ENCODE assay signal across 21 cellular contexts in genomic region chr14:61063461-61063860, GRCh38.
DNase-seq lines count a peak whose midpoint lies in the region; ATAC-seq and TF ChIP-seq lines count a peak whose summit lies in the region.
"Had no signal": no experiment of that assay in that cellular context is flagged by ENCODE, and none has a peak within 500 bp of the region (broad histone marks: within the 10 kb centered on the region; RNA-seq: fewer than 3 reads in every experiment).

No MANE protein-coding gene starts in this region.

- in situ Hi-C loops in IMR-90 (cut with MboI; ENCODE audit: low sequenced_read_pairs), result no loop called here

- H2AFZ ChIP-seq in IMR-90 (replicated peaks; ENCODE audit: low read length, poor library complexity) (no peak overlapping the region), SU-DHL-6 (ENCODE audit: low read depth, low read length, severe bottlenecking) (no peak overlapping the region)

- ATAC-seq in IMR-90 (ENCODE audit: low read depth) (no peak), HG02588 (IDR thresholded peaks at IDR 0.05; ENCODE audit: unreplicated experiment) (no peak)
- ATAC-seq: A549, GM12878 had no signal

- no peak for TF ChIP-seq RAD21 in IMR-90 (IDR thresholded peaks at IDR 0.05; ENCODE audit: low read length)

- no peaks in the 10 kb centered on the region for H3K9me2 ChIP-seq in SU-DHL-6 (replicated peaks; ENCODE audit: insufficient read depth, low read length)

- H2BK20ac ChIP-seq in IMR-90 (ENCODE audit: low read depth, low read length), result no peak overlapping the region

- no CpG with 5 or more reads among the region's 3 CpGs for WGBS in IMR-90 (ENCODE audit: extremely low coverage in 2 of 2, insufficient read length in 1 of 2), 2 experiments

- no peak for TF ChIP-seq POLR2A in IMR-90 (IDR thresholded peaks at IDR 0.05; ENCODE audit: low read depth, low read length)

- H3K4me1 ChIP-seq in IMR-90 (ENCODE audit: control insufficient read depth, insufficient read depth, low read length) (no peaks in the 10 kb centered on the region), A673 (ENCODE audit: insufficient read depth, low read length, poor library complexity, severe bottlenecking) (peaks cover 4% of the 10 kb centered on the region)
- H3K4me1 ChIP-seq: A549, BE2C, BLaER1 had no signal

- H2BK120ac ChIP-seq in IMR-90 (ENCODE audit: low read depth, low read length), result no peak overlapping the region

- DNase-seq in IMR-90, result no peak
- DNase-seq in NAMALWA (ENCODE audit: low spot score), result peak; percentile 25
- DNase-seq in NCI-H526 treated with DMSO at 0.1 percent for 48 hours (lab: John Stamatoyannopoulos, UW), result peak; percentile 92
- DNase-seq in A673 (ENCODE audit: low spot score), result no peak
- DNase-seq in NCI-H510A (lab: John Stamatoyannopoulos, UW), result no peak
- DNase-seq: ACHN; BE2C; C1 segment of cervical spinal cord; CD4-positive, alpha-beta memory T cell; CD8-positive, alpha-beta memory T cell; DMS53; DMS79; DND-41; EL; GDM1 had no signal

- H3K9me3 ChIP-seq in IMR-90 (ENCODE audit: control insufficient read depth, insufficient read depth, low read length) (no peaks in the 10 kb centered on the region), SU-DHL-6 (ENCODE audit: insufficient read depth, low read length) (no peaks in the 10 kb centered on the region), A673 (ENCODE audit: low read depth, low read length, poor library complexity, severe bottlenecking) (no peaks in the 10 kb centered on the region)
- H3K9me3 ChIP-seq: A549, BE2C, BLaER1 had no signal

- no peak overlapping the region for H3K4me2 ChIP-seq in IMR-90 (ENCODE audit: low read depth, low read length)
- H3K4me2 ChIP-seq in SU-DHL-6 (ENCODE audit: low read depth, low read length, poor library complexity, severe bottlenecking), result peak overlapping the region; percentile 22
- H3K4me2 ChIP-seq: A549, BLaER1 had no signal

- H3F3A ChIP-seq in SU-DHL-6 (ENCODE audit: insufficient read depth), result 0 out of 2 replicates have a peak, but pooled peaks cover 4% of the 10 kb centered on the region

- no peak overlapping the region for H2BK15ac ChIP-seq in IMR-90 (ENCODE audit: low read depth, low read length)

- TF ChIP-seq CTCF in IMR-90 (conservative IDR thresholded peaks at IDR 0.05; ENCODE audit: low read depth, low read length), result no peak
- TF ChIP-seq CTCF in SU-DHL-6 (IDR thresholded peaks at IDR 0.05; ENCODE audit: insufficient read depth, low read length, poor library complexity, severe bottlenecking), result no peak
- TF ChIP-seq CTCF in A673 (conservative IDR thresholded peaks at IDR 0.05; ENCODE audit: low read depth, low read length), result no peak

- no peaks in the 10 kb centered on the region for H4K20me1 ChIP-seq in IMR-90 (ENCODE audit: insufficient read depth, low read length)
- no peaks in the 10 kb centered on the region for H4K20me1 ChIP-seq in SU-DHL-6 (ENCODE audit: low read depth, low read length)
- H4K20me1 ChIP-seq: BLaER1 had no signal

- CTCF ChIA-PET in IMR-90 (lab: Yijun Ruan, JAX) (no interaction called here), A673 (lab: Charles Lee) (no interaction called here)

- H3K56ac ChIP-seq in IMR-90 (ENCODE audit: extremely low read depth, insufficient read depth, low read length), result no peak overlapping the region; the same call in 1 of the 2 replicates

- no peak overlapping the region for H4K5ac ChIP-seq in IMR-90 (ENCODE audit: low read depth, low read length)

- POLR2A ChIA-PET in IMR-90 (lab: Charles Lee; ENCODE audit: unreplicated experiment), result no interaction called here
- POLR2A ChIA-PET in A673 (lab: Charles Lee; ENCODE audit: low non-redundant PET), result no interaction called here

- H3K79me2 ChIP-seq in SU-DHL-6 (ENCODE audit: insufficient read depth, low read length), result no peaks in the 10 kb centered on the region

- no peak overlapping the region for H2AK9ac ChIP-seq in IMR-90 (replicated peaks; ENCODE audit: low read depth, low read length, poor library complexity)

- no peak overlapping the region for H3K14ac ChIP-seq in IMR-90 (replicated peaks; ENCODE audit: low read depth, low read length)

- no peak overlapping the region for H3K4me3 ChIP-seq in IMR-90 (ENCODE audit: insufficient read depth, low read depth, low read length)
- H3K4me3 ChIP-seq in SU-DHL-6 (ENCODE audit: insufficient read depth, low read length, poor library complexity, severe bottlenecking), result no peak overlapping the region
- H3K4me3 ChIP-seq in A673 (ENCODE audit: low read depth, low read length, poor library complexity, severe bottlenecking), result no peak overlapping the region
- H3K4me3 ChIP-seq: A549, BLaER1, GM12878 had no signal

- no peaks in the 10 kb centered on the region for H3K27me3 ChIP-seq in IMR-90 (ENCODE audit: control insufficient read depth, insufficient read depth, low read length)
- H3K27me3 ChIP-seq in SU-DHL-6 (ENCODE audit: low read length), result no peaks in the 10 kb centered on the region
- no peaks in the 10 kb centered on the region for H3K27me3 ChIP-seq in A673 (replicated peaks; ENCODE audit: insufficient read depth, low read depth, low read length, poor library complexity)
- H3K27me3 ChIP-seq: BE2C, BLaER1 had no signal

- no peak overlapping the region for H4K91ac ChIP-seq in IMR-90 (ENCODE audit: insufficient read depth, low read depth, low read length)

- H3K79me1 ChIP-seq in IMR-90 (ENCODE audit: low read depth in 1 of 2, low read length in 2 of 2), result peaks cover 0 to 3% of the 10 kb centered on the region in 2 experiments; a peak in 2 of 4 replicates

- H3K36me3 ChIP-seq in IMR-90 (ENCODE audit: control insufficient read depth, insufficient read depth, low read length), result no peaks in the 10 kb centered on the region
- H3K36me3 ChIP-seq in SU-DHL-6 (ENCODE audit: low read length), result no peaks in the 10 kb centered on the region
- no peaks in the 10 kb centered on the region for H3K36me3 ChIP-seq in A673 (ENCODE audit: insufficient read depth, low read length, poor library complexity, severe bottlenecking)
- H3K36me3 ChIP-seq: BE2C, BLaER1 had no signal

- H3K23ac ChIP-seq in IMR-90 (ENCODE audit: low read depth, low read length), result no peak overlapping the region

- BruUV-seq in IMR-90 (replicated peaks; lab: Mats Ljungman, UMichigan) (TSS peak; percentile 7), A673 (replicated peaks; lab: Mats Ljungman, UMichigan) (no TSS peak)

- H3K9ac ChIP-seq in IMR-90 (ENCODE audit: low read depth, low read length) (no peak overlapping the region), SU-DHL-6 (ENCODE audit: low read length) (peak overlapping the region; percentile 18; the same call in 1 of the 2 replicates)
- H3K9ac ChIP-seq: BLaER1 had no signal

- H3K18ac ChIP-seq in IMR-90 (ENCODE audit: low read depth, low read length), result no peak overlapping the region

- H4K8ac ChIP-seq in IMR-90 (ENCODE audit: low read depth in 2 of 2, low read length in 2 of 2), result no peak overlapping the region

- dilution Hi-C loops in IMR-90 (cut with HindIII; ENCODE audit: low sequenced_read_pairs, unreplicated experiment), result no loop called here

- no peak overlapping the region for H2AK5ac ChIP-seq in IMR-90 (ENCODE audit: low read depth, low read length)

- no peak overlapping the region for H3K27ac ChIP-seq in IMR-90 (ENCODE audit: insufficient read depth, low read length)
- H3K27ac ChIP-seq in SU-DHL-6 (ENCODE audit: low read depth, low read length), result peak overlapping the region; percentile 61
- no peak overlapping the region for H3K27ac ChIP-seq in A673 (ENCODE audit: low read depth, low read length, poor library complexity, severe bottlenecking)
- H3K27ac ChIP-seq: 22Rv1, A549, BLaER1 had no signal

- no peak overlapping the region for H3K4ac ChIP-seq in IMR-90 (ENCODE audit: low read depth, low read length)

- H3K9me1 ChIP-seq in IMR-90 (ENCODE audit: insufficient read depth, low read length), result no peaks in the 10 kb centered on the region; the same call in none of the 2 replicates

- no peak overlapping the region for H2BK5ac ChIP-seq in IMR-90 (ENCODE audit: low read depth, low read length, poor library complexity, severe bottlenecking)

- intact Hi-C loops in IMR-90 (cut with micrococcal nuclease) (no loop called here), A673 (cut with micrococcal nuclease; ENCODE audit: unreplicated experiment) (no loop called here)

TF ChIP-seq in IMR-90, 13 proteins besides CTCF, POLR2A, EP300 and RAD21:
- TF ChIP-seq USF2 (IDR thresholded peaks at IDR 0.05; ENCODE audit: low read depth, low read length) (no peak), MAFK (IDR thresholded peaks at IDR 0.05; ENCODE audit: low read depth, low read length) (no peak)

Comparison
In these comparisons a context has a peak if more than half of its experiments do, and no peak if none do; other contexts are left out.
1. DNase-seq: peak in NAMALWA (single experiment) and NCI-H526 treated with DMSO at 0.1 percent for 48 hours (single experiment); none in IMR-90 (single experiment), A673 (single experiment) and NCI-H510A (single experiment).